In the genomic region with DNA sequence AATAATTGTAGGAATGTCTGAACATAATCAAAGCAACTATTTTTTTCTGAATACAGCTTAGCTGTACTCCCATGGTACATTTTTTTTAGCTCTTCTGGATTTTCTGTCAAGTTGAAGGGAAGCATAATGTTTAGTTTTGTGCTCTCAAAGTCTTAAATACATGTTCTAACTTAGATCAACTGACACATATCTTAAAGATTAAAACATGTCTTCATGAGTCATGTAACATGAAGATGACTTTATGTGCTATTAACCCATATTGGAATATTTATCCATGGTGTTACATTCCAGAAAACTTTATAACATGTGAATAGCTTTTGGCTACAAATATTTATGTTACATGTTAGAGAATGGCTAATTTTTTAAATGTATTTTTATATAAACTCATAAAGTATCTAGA, we compare ENCODE assay signal across 27 cellular contexts.
"Had no signal": no experiment of that assay in that cellular context is flagged by ENCODE, and none has a peak within 500 bp of the region (broad histone marks: within the 10 kb centered on the region; RNA-seq: fewer than 3 reads in every experiment).

No MANE protein-coding gene starts in this region.

- H3K9me3 ChIP-seq: esophagus squamous epithelium, gastrocnemius medialis, left lung, mucosa of descending colon, neutrophil, right lobe of liver, suprapubic skin, transverse colon, upper lobe of right lung, uterus had no signal

- H3K36me3 ChIP-seq: esophagus squamous epithelium, gastrocnemius medialis, left lung, neutrophil, right lobe of liver, suprapubic skin, transverse colon, upper lobe of right lung, uterus had no signal

- H3K4me1 ChIP-seq: gastrocnemius medialis, left lung, parathyroid adenoma, right lobe of liver, transverse colon, upper lobe of right lung, uterus had no signal

- H3K4me2 ChIP-seq: smooth muscle cell had no signal

- H3K27ac ChIP-seq: esophagus squamous epithelium, gastrocnemius medialis, left lung, neutrophil, parathyroid adenoma, right lobe of liver, suprapubic skin, transverse colon, upper lobe of right lung, uterus had no signal

- H3K9ac ChIP-seq: parathyroid adenoma had no signal

- H3K4me3 ChIP-seq: dorsolateral prefrontal cortex, esophagus squamous epithelium, gastrocnemius medialis, left lung, mucosa of descending colon, right lobe of liver, smooth muscle cell, suprapubic skin, transverse colon, upper lobe of right lung, uterus had no signal

- H3K79me2 ChIP-seq: parathyroid adenoma had no signal

- H2AFZ ChIP-seq: parathyroid adenoma had no signal

- DNase-seq: cortex of kidney; dorsolateral prefrontal cortex; effector CD4-positive, alpha-beta T cell; erythroblast; esophagus squamous epithelium; gastrocnemius medialis; head of caudate nucleus; left cardiac atrium; left lung; mesenchymal stem cell; mucosa of descending colon; naive B cell; right lobe of liver; stimulated activated CD4-positive, alpha-beta T cell treated with anti-CD3 and anti-CD28 coated beads, Interleukin-12 subunit alpha, Interleukin-12 subunit beta, amount 100 ng/mL, for 4 hours; stimulated activated CD4-positive, alpha-beta T cell treated with anti-CD3 and anti-CD28 coated beads, Interleukin-1b, Interleukin-23, amount 100 ng/mL, for 48 hours; stimulated activated CD4-positive, alpha-beta T cell treated with anti-CD3 and anti-CD28 coated beads, Interleukin-4, amount 100 ng/mL, for 1 hour; stimulated activated CD8-positive, alpha-beta memory T cell treated with anti-CD3 and anti-CD28 coated beads, Interleukin-4, amount 100 ng/mL, for 48 hours; stimulated activated naive CD4-positive, alpha-beta T cell; stimulated activated naive CD8-positive, alpha-beta T cell treated with anti-CD3 and anti-CD28 coated beads, Interleukin-15, amount 100 ng/mL, for 72 hours; transverse colon; upper lobe of right lung; uterus had no signal

- H3K27me3 ChIP-seq: dorsolateral prefrontal cortex, esophagus squamous epithelium, gastrocnemius medialis, left lung, neutrophil, right lobe of liver, suprapubic skin, transverse colon, upper lobe of right lung, uterus had no signal

- ATAC-seq: gastrocnemius medialis; left cardiac atrium; mucosa of descending colon; natural killer cell treated with Interleukin-12 subunit alpha and Interleukin-12 subunit beta and Interleukin-15 and Interleukin-18, amount 100 ng/mL, for 72 hours; right lobe of liver; stimulated activated naive CD8-positive, alpha-beta T cell treated with anti-CD3 and anti-CD28 coated beads, Interleukin-15, amount 100 ng/mL, for 72 hours; upper lobe of right lung had no signal
